18 cellular contexts compared by ENCODE assay signal in genomic region chr10:122379041-122379440, GRCh38.
"Had no signal": no experiment of that assay in that cellular context is flagged by ENCODE, and none has a peak within 500 bp of the region (broad histone marks: within the 10 kb centered on the region; RNA-seq: fewer than 3 reads in every experiment).

No MANE protein-coding gene starts in this region.

- H3K9me3 Mint-ChIP-seq: activated T-helper 17 cell treated with anti-CD3 and anti-CD28 coated beads, Interleukin-2, amount 50 U/mL, for 72 hours; stimulated activated effector memory CD8-positive, alpha-beta T cell treated with anti-CD3 and anti-CD28 coated beads, Interleukin-12 subunit alpha, Interleukin-12 subunit beta, amount 100 ng/mL, for 72 hours had no signal

- ATAC-seq: activated T-helper 17 cell treated with anti-CD3 and anti-CD28 coated beads, Interleukin-2, amount 50 U/mL, for 72 hours; stimulated activated effector memory CD8-positive, alpha-beta T cell treated with anti-CD3 and anti-CD28 coated beads, Interleukin-12 subunit alpha, Interleukin-12 subunit beta, amount 100 ng/mL, for 72 hours had no signal

- H3K4me2 ChIP-seq: hepatocyte, SK-N-SH had no signal

- H3K27ac Mint-ChIP-seq: activated T-helper 17 cell treated with anti-CD3 and anti-CD28 coated beads, Interleukin-2, amount 50 U/mL, for 72 hours; stimulated activated effector memory CD8-positive, alpha-beta T cell treated with anti-CD3 and anti-CD28 coated beads, Interleukin-12 subunit alpha, Interleukin-12 subunit beta, amount 100 ng/mL, for 72 hours had no signal

- H3K27ac ChIP-seq: hepatocyte, ovary, sigmoid colon, stomach, vagina had no signal

- H3K9ac ChIP-seq: SK-N-SH had no signal

- H3K36me3 ChIP-seq: ovary, sigmoid colon, stomach, vagina had no signal

- H3K27me3 ChIP-seq: hepatocyte, ovary, sigmoid colon, stomach, vagina had no signal

- DNase-seq: activated CD8-positive, alpha-beta memory T cell treated with anti-CD3 and anti-CD28 coated beads for 24 hours; activated naive CD4-positive, alpha-beta T cell; amniotic stem cell; foreskin fibroblast; islet precursor cell; midbrain; ovary; sigmoid colon; SK-N-SH; stimulated activated CD4-positive, alpha-beta T cell treated with anti-CD3 and anti-CD28 coated beads, Interleukin-4, amount 100 ng/mL, for 24 hours; stomach; T-helper 1 cell; trophoblast cell had no signal

- H3K27me3 Mint-ChIP-seq: activated T-helper 17 cell treated with anti-CD3 and anti-CD28 coated beads, Interleukin-2, amount 50 U/mL, for 72 hours had no signal

- H2AFZ ChIP-seq: hepatocyte had no signal

- H3K4me3 Mint-ChIP-seq: activated T-helper 17 cell treated with anti-CD3 and anti-CD28 coated beads, Interleukin-2, amount 50 U/mL, for 72 hours; stimulated activated effector memory CD8-positive, alpha-beta T cell treated with anti-CD3 and anti-CD28 coated beads, Interleukin-12 subunit alpha, Interleukin-12 subunit beta, amount 100 ng/mL, for 72 hours had no signal

- H3K9me3 ChIP-seq: ovary, sigmoid colon, SK-N-SH, stomach, vagina had no signal

- H3K4me3 ChIP-seq: hepatocyte, lung, ovary, sigmoid colon, stomach, vagina had no signal
